In the genomic region with DNA sequence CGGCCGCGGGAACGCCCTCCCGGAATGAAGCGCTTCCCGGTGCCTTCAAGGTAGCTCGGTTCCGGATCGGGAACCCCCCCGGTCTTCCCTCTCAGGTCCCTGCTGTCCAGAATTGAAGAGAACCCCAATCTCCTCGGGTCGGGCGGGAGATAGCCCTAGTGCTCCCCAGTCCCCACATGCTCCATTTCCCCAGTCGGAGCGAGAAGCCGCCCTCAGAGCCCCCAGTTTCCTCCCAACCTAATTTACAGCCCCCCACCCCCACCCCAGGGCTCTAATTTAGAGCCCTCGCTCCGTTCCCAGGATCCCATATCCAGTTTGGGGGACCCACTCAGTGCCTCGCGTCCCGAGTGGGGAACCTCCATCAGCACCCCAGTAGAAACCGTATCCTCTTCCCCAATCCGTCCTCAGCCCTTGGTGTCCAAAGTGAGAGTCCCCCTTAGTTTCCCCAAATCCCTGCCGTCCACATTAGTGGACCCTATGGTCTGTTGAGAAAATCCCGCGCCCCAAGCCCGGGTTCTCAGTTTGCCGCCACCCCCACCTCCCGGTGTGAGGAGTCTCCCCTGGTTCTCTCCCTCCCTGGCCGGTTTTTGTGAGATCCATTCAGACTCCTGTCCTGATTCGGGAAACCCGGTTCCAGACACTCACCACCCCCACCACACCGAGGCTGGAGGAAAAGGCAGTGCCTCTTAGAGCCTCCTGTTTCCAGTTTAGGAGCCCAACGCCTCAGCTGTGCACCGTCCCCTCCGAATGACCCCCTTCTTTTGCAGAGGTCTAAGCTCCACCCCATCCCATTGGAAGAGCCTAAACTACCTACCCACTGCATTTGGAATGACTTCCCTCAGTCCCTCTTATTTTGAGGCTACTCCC, we compare ENCODE assay signal across 10 cellular contexts. TPM values are rescaled to one million over a fixed set of nuclear protein-coding genes. Genes with fewer than 3 reads are reported as not detected.
DNase-seq lines count a peak whose midpoint lies in the region; ATAC-seq, FAIRE-seq and TF ChIP-seq lines count a peak whose summit lies in the region.
"Had no signal": no experiment of that assay in that cellular context is flagged by ENCODE, and none has a peak within 500 bp of the region (broad histone marks: within the 10 kb centered on the region; RNA-seq: fewer than 3 reads in every experiment).

No MANE protein-coding gene starts in this region.

- no peak overlapping the region for H3K27ac Mint-ChIP-seq in CD4-positive, alpha-beta T cell
- peak overlapping the region; percentile 80 for H3K27ac Mint-ChIP-seq in endothelial cell (ENCODE audit: unreplicated experiment)

- H3K4me3 Mint-ChIP-seq in CD4-positive, alpha-beta T cell: peak overlapping the region; percentile 71
- peak overlapping the region; percentile 87 for H3K4me3 Mint-ChIP-seq in endothelial cell (ENCODE audit: unreplicated experiment)

- DNase-seq in CD4-positive, alpha-beta T cell: no peak
- DNase-seq in Panc1 (ENCODE audit: low read depth, low spot score) (no peak), endothelial cell (ENCODE audit: low spot score) (no peak), pancreas (peak in 1 of 6 donors; percentile 62), cerebellar cortex (ENCODE audit: low spot score) (no peak), NCI-H1105 treated with DMSO at 0.1 percent for 48 hours (lab: John Stamatoyannopoulos, UW) (no peak)
- DNase-seq: NCI-H1092 treated with DMSO at 0.1 percent for 48 hours had no signal

- H3K27me3 Mint-ChIP-seq in CD4-positive, alpha-beta T cell: peaks cover 77% of the 10 kb centered on the region
- H3K27me3 Mint-ChIP-seq in endothelial cell (ENCODE audit: unreplicated experiment): peaks cover 28% of the 10 kb centered on the region

- intact Hi-C loops in CD4-positive, alpha-beta T cell (cut with DNase I, micrococcal nuclease): no loop called here
- intact Hi-C loops in Panc1 (cut with micrococcal nuclease; ENCODE audit: unreplicated experiment) (no loop called here), pancreas (cut with DNase I) (loop anchor here in 1 of 3 donors (10.0 kb wide), 1 partner anchor 55 kb away; no protein-coding TSS in a partner anchor)

- no TSS peak for BruUV-seq in Panc1 (replicated peaks; lab: Mats Ljungman, UMichigan)

- CTCF ChIA-PET in CD4-positive, alpha-beta T cell (lab: Charles Lee): interaction anchor here (0.6 kb wide), 1 partner anchor 233 kb away, joined by 3 read pairs; no protein-coding TSS in a partner anchor
- CTCF ChIA-PET in Panc1 (lab: Charles Lee): no interaction called here

- TF ChIP-seq CTCF in CD4-positive, alpha-beta T cell (IDR thresholded peaks at IDR 0.05): no peak
- TF ChIP-seq CTCF in Panc1 (IDR thresholded peaks at IDR 0.05) (no peak), endothelial cell (IDR thresholded peaks at IDR 0.05; ENCODE audit: unreplicated experiment) (no peak), pancreas (IDR thresholded peaks at IDR 0.05) (no peak)

- peaks cover 16% of the 10 kb centered on the region for H3K4me1 Mint-ChIP-seq in CD4-positive, alpha-beta T cell (ENCODE audit: low read depth)
- peaks cover 31% of the 10 kb centered on the region for H3K4me1 Mint-ChIP-seq in endothelial cell (ENCODE audit: unreplicated experiment)

- POLR2A ChIA-PET in CD4-positive, alpha-beta T cell (lab: Charles Lee): no interaction called here
- POLR2A ChIA-PET in Panc1 (lab: Charles Lee): no interaction called here

- H3K36me3 Mint-ChIP-seq in CD4-positive, alpha-beta T cell (ENCODE audit: low read depth): no peaks in the 10 kb centered on the region
- peaks cover 19% of the 10 kb centered on the region for H3K36me3 Mint-ChIP-seq in endothelial cell (ENCODE audit: low read depth, unreplicated experiment)

- H3K36me3 ChIP-seq in Panc1 (ENCODE audit: control insufficient read depth, insufficient read depth, low read length): no peaks in the 10 kb centered on the region; the same call in 1 of the 2 replicates
- no peaks in the 10 kb centered on the region for H3K36me3 ChIP-seq in pancreas

- no peak for FAIRE-seq in pancreas (lab: Jason Lieb, UNC)
- FAIRE-seq: H54 had no signal

- WGBS in pancreas, 2 donors: 7 to 10% methylated on average over 30 to 37 of the region's 37 CpGs

- H3K27me3 ChIP-seq in CD4-positive, alpha-beta T cell (ENCODE audit: control insufficient read depth, insufficient read depth, low read length): peaks cover 81% of the 10 kb centered on the region
- peaks cover 18% of the 10 kb centered on the region for H3K27me3 ChIP-seq in Panc1 (ENCODE audit: control insufficient read depth, insufficient read depth, low read length)
- H3K27me3 ChIP-seq in pancreas: no peaks in the 10 kb centered on the region

- no peaks in the 10 kb centered on the region for H3K9me3 Mint-ChIP-seq in CD4-positive, alpha-beta T cell
- H3K9me3 Mint-ChIP-seq in endothelial cell (ENCODE audit: unreplicated experiment): no peaks in the 10 kb centered on the region

- H3K27ac ChIP-seq in CD4-positive, alpha-beta T cell (ENCODE audit: low read depth, low read length): no peak overlapping the region
- H3K27ac ChIP-seq in Panc1 (ENCODE audit: low read length): no peak overlapping the region
- no peak overlapping the region for H3K27ac ChIP-seq in pancreas

- in situ Hi-C loops in Panc1 (cut with HindIII; ENCODE audit: low pct_unique_long_range_greater_than_20kb, low sequenced_read_pairs): no loop called here

- no peak for ATAC-seq in CD4-positive, alpha-beta T cell (ENCODE audit: poor library complexity)
- ATAC-seq in Panc1 (no peak), pancreas (no peak), HG02623 (IDR thresholded peaks at IDR 0.05; ENCODE audit: unreplicated experiment) (no peak), HG02763 (IDR thresholded peaks at IDR 0.05; ENCODE audit: unreplicated experiment) (no peak)

- peaks cover 13% of the 10 kb centered on the region for H3K4me1 ChIP-seq in Panc1 (ENCODE audit: control insufficient read depth, insufficient read depth, low read length)
- peaks cover 7 to 15% (median 10%) of the 10 kb centered on the region in 3 donors for H3K4me1 ChIP-seq in pancreas

- no peaks in the 10 kb centered on the region for H3K9me3 ChIP-seq in CD4-positive, alpha-beta T cell (ENCODE audit: control insufficient read depth, low read length)
- no peaks in the 10 kb centered on the region for H3K9me3 ChIP-seq in Panc1 (ENCODE audit: control insufficient read depth, insufficient read depth, low read depth, low read length)
- no peaks in the 10 kb centered on the region for H3K9me3 ChIP-seq in pancreas

- H3K4me3 ChIP-seq in Panc1 (ENCODE audit: low read depth in 2 of 2, low read length in 2 of 2) (peak overlapping the region; percentile 29 to 42), pancreas (peak overlapping the region; percentile 26 to 75 (median 48))

RNA-seq across cellular contexts. Expression of gene MSI1, which starts 0.7 kb away (rescaled TPM):
- not detected for total RNA-seq in CD4-positive, alpha-beta T cell
- total RNA-seq in Panc1 (2021; ENCODE audit: unreplicated experiment): 4.1 TPM
- polyA plus RNA-seq in Panc1 (2012; ENCODE audit: insufficient read length): 2.6 TPM
- 27.6 TPM for total RNA-seq in endothelial cell (ENCODE audit: unreplicated experiment)
- 1 to 10 TPM; 3.0 to 6.0 (median 4.8) TPM for total RNA-seq in pancreas
- polyA plus RNA-seq in pancreas: 1 to 10 TPM; 3.0 to 4.8 TPM

RNA-seq across cellular contexts. Expression of gene PLA2G1B, which starts 42.1 kb away (rescaled TPM):
- total RNA-seq in CD4-positive, alpha-beta T cell: not detected
- total RNA-seq in Panc1 (2021; ENCODE audit: unreplicated experiment): 0.69 TPM
- not detected for polyA plus RNA-seq in Panc1 (2012; ENCODE audit: insufficient read length)
- total RNA-seq in endothelial cell (ENCODE audit: unreplicated experiment): not detected
- total RNA-seq in pancreas: over 10,000 TPM in 2 of 6 donors, 1,000 to 10,000 TPM in 4; 4,900 to 12,528 (median 8,049) TPM
- polyA plus RNA-seq in pancreas: 1,000 to 10,000 TPM; 7,592 to 7,821 TPM

Comparison
In these comparisons a context has a peak if more than half of its experiments do, and no peak if none do; other contexts are left out.
1. RNA of gene PLA2G1B, which starts 42.1 kb away (total RNA-seq): 4,900 to 12,528 TPM in pancreas; 0.69 TPM in Panc1 (single experiment), not detected in CD4-positive, alpha-beta T cell and not detected in endothelial cell (single experiment); every median in the first group is over 1,000 times any median in the second.